ENCODE assay signal across 15 cellular contexts in genomic region chr19:45146251-45146650, GRCh38. TPM values are rescaled to one million over a fixed set of nuclear protein-coding genes. Genes with fewer than 3 reads are reported as not detected.
"Had no signal": no experiment of that assay in that cellular context is flagged by ENCODE, and none has a peak within 500 bp of the region (broad histone marks: within the 10 kb centered on the region; RNA-seq: fewer than 3 reads in every experiment).

No MANE protein-coding gene starts in this region.

- H3K4me2 ChIP-seq: neural progenitor cell had no signal

- H3K4me1 Mint-ChIP-seq: neural progenitor cell had no signal

- H3K9ac ChIP-seq: neural progenitor cell, parathyroid adenoma had no signal

- H3K9me3 ChIP-seq: ascending aorta, breast epithelium, gastroesophageal sphincter, heart right ventricle, tibial nerve, uterus had no signal

- DNase-seq: activated naive CD4-positive, alpha-beta T cell treated with Interleukin-2 at 50 U/mL for 16 hours; dorsolateral prefrontal cortex; erythroblast; heart right ventricle; left colon; stimulated activated naive B cell treated with anti-CD40 and anti-IgM and Interleukin-4, amounts not matched to agents 10 μg/mL and 1 μg/mL and 100 μg/mL, for 72 hours; T-helper 17 cell; uterus had no signal

- H3K27ac Mint-ChIP-seq: activated T-helper 17 cell treated with anti-CD3 and anti-CD28 coated beads, Interleukin-2, amount 50 U/mL, for 72 hours; neural progenitor cell; stimulated activated naive B cell treated with anti-CD40 and anti-IgM and Interleukin-4, amounts not matched to agents 10 μg/mL and 1 μg/mL and 100 μg/mL, for 72 hours; T-helper 17 cell had no signal

- H3K4me1 ChIP-seq: ascending aorta, breast epithelium, heart right ventricle, neural progenitor cell, parathyroid adenoma, tibial nerve, uterus had no signal

- H3K4me3 Mint-ChIP-seq: activated T-helper 17 cell treated with anti-CD3 and anti-CD28 coated beads, Interleukin-2, amount 50 U/mL, for 72 hours; neural progenitor cell; stimulated activated naive B cell treated with anti-CD40 and anti-IgM and Interleukin-4, amounts not matched to agents 10 μg/mL and 1 μg/mL and 100 μg/mL, for 72 hours; T-helper 17 cell had no signal

- H3K9me3 Mint-ChIP-seq: activated T-helper 17 cell treated with anti-CD3 and anti-CD28 coated beads, Interleukin-2, amount 50 U/mL, for 72 hours; neural progenitor cell; stimulated activated naive B cell treated with anti-CD40 and anti-IgM and Interleukin-4, amounts not matched to agents 10 μg/mL and 1 μg/mL and 100 μg/mL, for 72 hours had no signal

- H2AFZ ChIP-seq: neural progenitor cell, parathyroid adenoma had no signal

- H3K27ac ChIP-seq: ascending aorta, breast epithelium, gastroesophageal sphincter, heart right ventricle, neural progenitor cell, parathyroid adenoma, tibial nerve, uterus had no signal

- H3K27me3 ChIP-seq: breast epithelium had no signal

- H3K27me3 Mint-ChIP-seq: activated T-helper 17 cell treated with anti-CD3 and anti-CD28 coated beads, Interleukin-2, amount 50 U/mL, for 72 hours; T-helper 17 cell had no signal

RNA-seq across cellular contexts. Expression of gene NKPD1, which starts 14.5 kb away (rescaled TPM):
- total RNA-seq: ascending aorta had no signal
